ENCODE assay signal across 25 cellular contexts in the genomic region with DNA sequence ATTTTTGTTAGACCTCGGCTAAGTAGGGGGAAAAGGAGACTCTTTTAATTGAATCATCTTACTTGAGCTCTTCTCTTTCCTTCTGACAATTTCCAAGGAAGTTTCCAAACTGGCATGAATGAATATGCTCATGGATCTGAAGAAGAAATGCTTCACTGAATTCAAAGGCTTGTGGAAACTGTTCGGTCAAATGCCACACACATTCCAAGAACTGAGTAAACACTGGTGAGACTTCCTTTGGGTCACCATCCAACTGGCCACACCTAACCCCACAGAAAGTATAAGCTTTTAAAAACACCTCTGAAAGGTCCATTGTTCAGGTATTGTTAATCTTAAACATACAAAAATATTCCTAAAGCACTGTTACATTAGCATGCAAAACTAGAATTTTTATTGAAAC. TPM values are rescaled to one million over a fixed set of nuclear protein-coding genes. Genes with fewer than 3 reads are reported as not detected.
DNase-seq lines count a peak whose midpoint lies in the region; ATAC-seq and TF ChIP-seq lines count a peak whose summit lies in the region.
"Had no signal": no experiment of that assay in that cellular context is flagged by ENCODE, and none has a peak within 500 bp of the region (broad histone marks: within the 10 kb centered on the region; RNA-seq: fewer than 3 reads in every experiment).

No MANE protein-coding gene starts in this region.

- H3K9me3 ChIP-seq in adipocyte (ENCODE audit: control insufficient read depth, low read length): no peaks in the 10 kb centered on the region
- H3K9me3 ChIP-seq: sigmoid colon, upper lobe of left lung had no signal

- no peaks in the 10 kb centered on the region for H3K27me3 Mint-ChIP-seq in nephron progenitor cell (ENCODE audit: low read depth, poor library complexity)
- H3K27me3 Mint-ChIP-seq: activated CD4-positive, alpha-beta memory T cell treated with anti-CD3 and anti-CD28 coated beads, Interleukin-2, amount 10 ng/mL, durations not matched to agents 7 days and 5 days; CD4-positive, alpha-beta T cell; natural killer cell treated with Interleukin-12 subunit alpha and Interleukin-12 subunit beta and Interleukin-15 and Interleukin-18, amount 100 ng/mL, for 72 hours had no signal

- peak overlapping the region; percentile 19 for H3K27ac Mint-ChIP-seq in nephron progenitor cell
- H3K27ac Mint-ChIP-seq: activated CD4-positive, alpha-beta memory T cell treated with anti-CD3 and anti-CD28 coated beads, Interleukin-2, amount 10 ng/mL, durations not matched to agents 7 days and 5 days; CD4-positive, alpha-beta T cell; mesothelial cell of epicardium; natural killer cell treated with Interleukin-12 subunit alpha and Interleukin-12 subunit beta and Interleukin-15 and Interleukin-18, amount 100 ng/mL, for 72 hours had no signal

- H3K36me3 Mint-ChIP-seq in nephron progenitor cell (ENCODE audit: low read depth): peaks cover 31% of the 10 kb centered on the region

- peaks cover 9% of the 10 kb centered on the region for H3K4me1 ChIP-seq in adipocyte (ENCODE audit: control insufficient read depth, insufficient read depth, low read length)
- H3K4me1 ChIP-seq: sigmoid colon, upper lobe of left lung had no signal

- H3K4me1 Mint-ChIP-seq in nephron progenitor cell: no peaks in the 10 kb centered on the region
- H3K4me1 Mint-ChIP-seq: activated CD4-positive, alpha-beta memory T cell treated with anti-CD3 and anti-CD28 coated beads, Interleukin-2, amount 10 ng/mL, durations not matched to agents 7 days and 5 days had no signal

- ATAC-seq in GM21576 (IDR thresholded peaks at IDR 0.05; ENCODE audit: unreplicated experiment): no peak
- ATAC-seq: esophagus mucosa; K562; natural killer cell treated with Interleukin-12 subunit alpha and Interleukin-12 subunit beta and Interleukin-15 and Interleukin-18, amount 100 ng/mL, for 72 hours had no signal

- H3K4me3 Mint-ChIP-seq in nephron progenitor cell: no peak overlapping the region
- H3K4me3 Mint-ChIP-seq: activated CD4-positive, alpha-beta memory T cell treated with anti-CD3 and anti-CD28 coated beads, Interleukin-2, amount 10 ng/mL, durations not matched to agents 7 days and 5 days; CD4-positive, alpha-beta T cell; mesothelial cell of epicardium; natural killer cell treated with Interleukin-12 subunit alpha and Interleukin-12 subunit beta and Interleukin-15 and Interleukin-18, amount 100 ng/mL, for 72 hours had no signal

- H3K9ac ChIP-seq in adipocyte (ENCODE audit: low read length): no peak overlapping the region

- H3K9me3 Mint-ChIP-seq in nephron progenitor cell: no peaks in the 10 kb centered on the region
- H3K9me3 Mint-ChIP-seq: activated CD4-positive, alpha-beta memory T cell treated with anti-CD3 and anti-CD28 coated beads, Interleukin-2, amount 10 ng/mL, durations not matched to agents 7 days and 5 days; CD4-positive, alpha-beta T cell; mesothelial cell of epicardium; natural killer cell treated with Interleukin-12 subunit alpha and Interleukin-12 subunit beta and Interleukin-15 and Interleukin-18, amount 100 ng/mL, for 72 hours had no signal

- peaks cover 58% of the 10 kb centered on the region for H3K36me3 ChIP-seq in adipocyte (ENCODE audit: control insufficient read depth, insufficient read depth, low read length, severe bottlenecking)

- DNase-seq in AG20443 (ENCODE audit: low spot score) (peak; percentile 21), adipocyte (ENCODE audit: low read depth) (peak; percentile 18), fibroblast of peridontal ligament (ENCODE audit: extremely low read depth) (peak; percentile 9), nephron progenitor cell (no peak), occipital lobe (lab: John Stamatoyannopoulos, UW) (no peak), dedifferentiated amniotic fluid mesenchymal stem cell (ENCODE audit: extremely low spot score) (no peak), NCI-H2029 (lab: John Stamatoyannopoulos, UW) (no peak)
- DNase-seq: activated CD4-positive, alpha-beta memory T cell treated with anti-CD3 and anti-CD28 coated beads, Interleukin-2, amount 10 ng/mL, durations not matched to agents 7 days and 5 days; activated CD4-positive, CD25-positive, alpha-beta regulatory T cell; activated gamma-delta T cell treated with Interleukin-2 at 50 U/mL for 16 hours; CD4-positive, alpha-beta T cell; dorsolateral prefrontal cortex; GDM1; H7; NCI-H69; sigmoid colon; stimulated activated CD4-positive, alpha-beta T cell treated with anti-CD3 and anti-CD28 coated beads, Interleukin-15, amount 100 ng/mL, for 24 hours; T1000; upper lobe of left lung had no signal

- no peak for TF ChIP-seq CTCF in nephron progenitor cell (IDR thresholded peaks at IDR 0.05)

- H3K27me3 ChIP-seq in adipocyte (replicated peaks; ENCODE audit: control insufficient read depth, insufficient read depth, low read length): no peaks in the 10 kb centered on the region
- H3K27me3 ChIP-seq: cardiac muscle cell, dorsolateral prefrontal cortex, sigmoid colon, upper lobe of left lung had no signal

- H3K4me3 ChIP-seq in adipocyte (ENCODE audit: low read length): no peak overlapping the region
- H3K4me3 ChIP-seq: cardiac muscle cell, dorsolateral prefrontal cortex, K562, sigmoid colon, upper lobe of left lung had no signal

RNA-seq across cellular contexts. Expression of gene MTMR6, which starts 33.6 kb away (rescaled TPM):
- total RNA-seq in occipital lobe: 45.7 TPM

RNA-seq across cellular contexts. Expression of gene NUP58, which starts 47.7 kb away (rescaled TPM):
- 135 TPM for total RNA-seq in occipital lobe

Comparison
In these comparisons a context has a peak if more than half of its experiments do, and no peak if none do; other contexts are left out.
1. DNase-seq: peak in AG20443 (single experiment), adipocyte (single experiment) and fibroblast of peridontal ligament (single experiment); none in nephron progenitor cell (single experiment), occipital lobe (single experiment), dedifferentiated amniotic fluid mesenchymal stem cell (single experiment) and NCI-H2029 (single experiment).